8 cellular contexts compared by ENCODE assay signal in genomic region chr2:210002158-210003157, GRCh38. TPM values are rescaled to one million over a fixed set of nuclear protein-coding genes. Genes with fewer than 3 reads are reported as not detected.
A peak's percentile ranks its signal among the peaks of the same experiment; 100 is the strongest.
DNase-seq lines count a peak whose midpoint lies in the region; ATAC-seq lines count a peak whose summit lies in the region.

Gene RPE (plus strand): TSS chr2:210002638. CDS start chr2:210002662, 24 bp downstream.

- CTCF ChIA-PET in activated CD8-positive, alpha-beta memory T cell treated with anti-CD3 and anti-CD28 coated beads, Interleukin-2, amount 10 ng/mL, durations not matched to agents 7 days and 5 days (lab: Charles Lee), result interaction anchor here (1.2 kb wide), 1 partner anchor 13 kb away, joined by 3 read pairs; no protein-coding TSS in a partner anchor

- H3K27me3 Mint-ChIP-seq in activated CD8-positive, alpha-beta memory T cell treated with anti-CD3 and anti-CD28 coated beads, Interleukin-2, amount 10 ng/mL, durations not matched to agents 7 days and 5 days, result no peaks in the 10 kb centered on the region

- peak within 1 kb of the TSS; percentile 60 for H4K91ac ChIP-seq in mesenchymal stem cell (ENCODE audit: low read length)

- peak within 1 kb of the TSS; percentile 88 for H2AK5ac ChIP-seq in mesenchymal stem cell (ENCODE audit: low read length, severe bottlenecking)

- H3K36me3 ChIP-seq in NT2/D1 (ENCODE audit: insufficient read depth, insufficient read length, low read length) (peaks cover 36% of the 10 kb centered on the region), endocrine pancreas (ENCODE audit: control insufficient read depth, insufficient read depth, low read length) (no peaks in the 10 kb centered on the region), mesenchymal stem cell (ENCODE audit: control insufficient read depth in 1 of 2, insufficient read depth in 2 of 2, low read depth in 1 of 2, low read length in 2 of 2) (peaks cover 0 to 9% of the 10 kb centered on the region in 2 experiments)

- H3K4me1 ChIP-seq in NT2/D1 (ENCODE audit: insufficient read depth, insufficient read length), result no peaks in the 10 kb centered on the region
- peaks cover 15% of the 10 kb centered on the region for H3K4me1 ChIP-seq in endocrine pancreas (ENCODE audit: control insufficient read depth, insufficient read depth, low read length)
- peaks cover 4% of the 10 kb centered on the region for H3K4me1 ChIP-seq in mesenchymal stem cell (ENCODE audit: control insufficient read depth, insufficient read depth, low read depth, low read length)

- H4K8ac ChIP-seq in mesenchymal stem cell (ENCODE audit: low read length), result peak within 1 kb of the TSS; percentile 65

- H3K36me3 Mint-ChIP-seq in activated CD8-positive, alpha-beta memory T cell treated with anti-CD3 and anti-CD28 coated beads, Interleukin-2, amount 10 ng/mL, durations not matched to agents 7 days and 5 days, result peaks cover 21% of the 10 kb centered on the region

- peaks cover 57% of the 10 kb centered on the region for H3K4me1 Mint-ChIP-seq in activated CD8-positive, alpha-beta memory T cell treated with anti-CD3 and anti-CD28 coated beads, Interleukin-2, amount 10 ng/mL, durations not matched to agents 7 days and 5 days

- peak within 1 kb of the TSS; percentile 95 for H3K27ac Mint-ChIP-seq in activated CD8-positive, alpha-beta memory T cell treated with anti-CD3 and anti-CD28 coated beads, Interleukin-2, amount 10 ng/mL, durations not matched to agents 7 days and 5 days

- no peaks in the 10 kb centered on the region for H3K9me3 Mint-ChIP-seq in activated CD8-positive, alpha-beta memory T cell treated with anti-CD3 and anti-CD28 coated beads, Interleukin-2, amount 10 ng/mL, durations not matched to agents 7 days and 5 days (ENCODE audit: low read depth)

- no peak within 1 kb of the TSS for H2BK12ac ChIP-seq in mesenchymal stem cell (ENCODE audit: low read length in 2 of 2)

- WGBS in mesenchymal stem cell, result under 1% methylated on average over 56 of the region's 58 CpGs

- H3K4ac ChIP-seq in mesenchymal stem cell (ENCODE audit: low read depth in 1 of 2, low read length in 2 of 2), result peak within 1 kb of the TSS; percentile 15 to 60

- no peak within 1 kb of the TSS for H3K23ac ChIP-seq in mesenchymal stem cell (ENCODE audit: low read length in 2 of 2)

- peak within 1 kb of the TSS; percentile 59 for H3K27ac ChIP-seq in mesenchymal stem cell (ENCODE audit: low read length, poor library complexity, severe bottlenecking)

- H3K18ac ChIP-seq in mesenchymal stem cell (ENCODE audit: low read depth in 1 of 2, low read length in 2 of 2), result peak within 1 kb of the TSS; percentile 14 to 26

- H2BK120ac ChIP-seq in mesenchymal stem cell (ENCODE audit: low read depth, low read length), result no peak within 1 kb of the TSS

- H3K79me1 ChIP-seq in mesenchymal stem cell (replicated peaks; ENCODE audit: low read length, poor library complexity, severe bottlenecking), result no peaks in the 10 kb centered on the region

- H3K27me3 ChIP-seq in NT2/D1 (ENCODE audit: insufficient read depth, insufficient read length), result no peaks in the 10 kb centered on the region
- no peaks in the 10 kb centered on the region for H3K27me3 ChIP-seq in endocrine pancreas (ENCODE audit: control insufficient read depth, insufficient read depth, low read length)
- no peaks in the 10 kb centered on the region for H3K27me3 ChIP-seq in mesenchymal stem cell (ENCODE audit: control insufficient read depth in 1 of 2, insufficient read depth in 1 of 2, low read length in 2 of 2)

- peak within 1 kb of the TSS; percentile 98 for H3K4me3 Mint-ChIP-seq in activated CD8-positive, alpha-beta memory T cell treated with anti-CD3 and anti-CD28 coated beads, Interleukin-2, amount 10 ng/mL, durations not matched to agents 7 days and 5 days

- H3K4me3 ChIP-seq in NT2/D1 (ENCODE audit: insufficient read length, low read depth) (peak within 1 kb of the TSS; percentile 97), endocrine pancreas (ENCODE audit: control insufficient read depth, insufficient read depth, low read length) (peak within 1 kb of the TSS; percentile 99), mesenchymal stem cell (ENCODE audit: insufficient read depth in 1 of 2, low read depth in 1 of 2, low read length in 2 of 2) (peak within 1 kb of the TSS; percentile 78 to 99)

- peak within 1 kb of the TSS in 1 of 2 experiments; percentile 5 for H3K14ac ChIP-seq in mesenchymal stem cell (ENCODE audit: low read length in 2 of 2)

- DNase-seq in COR-L47 (lab: John Stamatoyannopoulos, UW), result peak; percentile 95
- peak in 75 of 76 experiments; percentile 36 to 97 (median 93) for DNase-seq in HUDEP-2 (lab: John Stamatoyannopoulos, UW; ENCODE audit: unreplicated experiment in 76 of 76)
- DNase-seq in NT2/D1 (ENCODE audit: low read depth, low spot score), result peak; percentile 94
- DNase-seq in activated CD8-positive, alpha-beta memory T cell treated with anti-CD3 and anti-CD28 coated beads, Interleukin-2, amount 10 ng/mL, durations not matched to agents 7 days and 5 days, result peak; percentile 98
- peak; percentile 94 for DNase-seq in mesenchymal stem cell
- peak; percentile 96 for DNase-seq in stimulated activated CD8-positive, alpha-beta memory T cell treated with anti-CD3 and anti-CD28 coated beads, Interleukin-12 subunit alpha, Interleukin-12 subunit beta, amount 100 ng/mL, for 4 hours (ENCODE audit: low read depth)

- H3K9me3 ChIP-seq in NT2/D1 (ENCODE audit: insufficient read depth, low read length), result no peaks in the 10 kb centered on the region
- no peaks in the 10 kb centered on the region for H3K9me3 ChIP-seq in endocrine pancreas (ENCODE audit: control insufficient read depth, low read length)
- no peaks in the 10 kb centered on the region for H3K9me3 ChIP-seq in mesenchymal stem cell (ENCODE audit: control insufficient read depth, low read length)

- ATAC-seq in GM21381 (IDR thresholded peaks at IDR 0.05; ENCODE audit: unreplicated experiment), result peak; percentile 98
- ATAC-seq in activated CD8-positive, alpha-beta memory T cell treated with anti-CD3 and anti-CD28 coated beads, Interleukin-2, amount 10 ng/mL, durations not matched to agents 7 days and 5 days, result peak; percentile 97

- H3K4me2 ChIP-seq in mesenchymal stem cell (ENCODE audit: low read length, poor library complexity, severe bottlenecking), result peak within 1 kb of the TSS; percentile 67

- H3K9ac ChIP-seq in NT2/D1 (ENCODE audit: insufficient read length, low read depth), result peak within 1 kb of the TSS; percentile 97
- peak within 1 kb of the TSS; percentile 94 for H3K9ac ChIP-seq in endocrine pancreas (ENCODE audit: control insufficient read depth, insufficient read depth, low read length)
- H3K9ac ChIP-seq in mesenchymal stem cell (ENCODE audit: low read length), result peak within 1 kb of the TSS; percentile 92

- H2BK5ac ChIP-seq in mesenchymal stem cell (ENCODE audit: low read depth, low read length, poor library complexity, severe bottlenecking), result no peak within 1 kb of the TSS

- H2BK15ac ChIP-seq in mesenchymal stem cell (ENCODE audit: low read depth, poor library complexity, severe bottlenecking), result no peak within 1 kb of the TSS

- peak within 1 kb of the TSS; percentile 19 for H2AFZ ChIP-seq in mesenchymal stem cell (ENCODE audit: low read depth, low read length)

RNA-seq across cellular contexts. Expression of gene RPE, which starts in this region (rescaled TPM):
- total RNA-seq in activated CD8-positive, alpha-beta memory T cell treated with anti-CD3 and anti-CD28 coated beads, Interleukin-2, amount 10 ng/mL, durations not matched to agents 7 days and 5 days, result 10 to 100 TPM; 54.3 to 60.7 TPM
- polyA plus RNA-seq in mesenchymal stem cell (2013, experiment 1 of 2), result 26.0 TPM
- 27.2 TPM for polyA plus RNA-seq in mesenchymal stem cell (2013, experiment 2 of 2)

Comparison
In these comparisons a context has a peak if more than half of its experiments do, and no peak if none do; other contexts are left out.
1. Peak in every context shown above with its lines: DNase-seq, ATAC-seq, H3K4me3 ChIP-seq and H3K27ac ChIP-seq.